13 cellular contexts compared by ENCODE assay signal in the genomic region with DNA sequence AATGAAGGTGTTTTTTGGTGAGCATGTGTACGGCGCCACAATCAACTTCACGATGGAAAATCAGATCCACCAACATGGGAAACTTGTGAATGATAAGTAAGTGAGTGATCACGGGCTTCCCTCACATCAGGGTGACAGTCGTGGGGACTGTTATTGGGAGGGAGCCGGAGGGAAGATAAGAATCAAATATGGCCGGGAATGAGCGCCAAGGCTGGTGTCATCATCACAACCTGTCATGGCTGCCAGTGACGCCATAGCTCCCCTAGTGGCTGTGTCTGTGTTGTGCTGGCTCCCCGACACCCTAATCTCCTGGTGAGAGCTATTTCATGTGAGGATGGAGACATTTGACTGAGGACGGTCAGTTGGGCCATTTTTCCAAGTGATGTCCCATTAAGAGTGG.
DNase-seq lines count a peak whose midpoint lies in the region; ATAC-seq and TF ChIP-seq lines count a peak whose summit lies in the region.
"Had no signal": no experiment of that assay in that cellular context is flagged by ENCODE, and none has a peak within 500 bp of the region (broad histone marks: within the 10 kb centered on the region; RNA-seq: fewer than 3 reads in every experiment).

No MANE protein-coding gene starts in this region.

- no peaks in the 10 kb centered on the region for H3K9me3 Mint-ChIP-seq in activated CD4-positive, alpha-beta T cell treated with anti-CD3 and anti-CD28 coated beads, Interleukin-2, amount 10 ng/mL, durations not matched to agents 24 days and 14 days

- peak; percentile 17 to 29 for DNase-seq in activated CD4-positive, alpha-beta T cell treated with anti-CD3 and anti-CD28 coated beads, Interleukin-2, amount 50 U/mL, for 48 hours
- no peak for DNase-seq in activated CD4-positive, alpha-beta T cell treated with anti-CD3 and anti-CD28 coated beads, Interleukin-2, amount 10 ng/mL, durations not matched to agents 24 days and 14 days
- DNase-seq in Karpas-422 (peak; percentile 68), astrocyte of the cerebellum (ENCODE audit: low read depth) (no peak), retinal pigment epithelial cell (ENCODE audit: low read depth) (no peak), lower leg skin (ENCODE audit: low spot score in 2 of 2) (no peak), SHP77 (lab: John Stamatoyannopoulos, UW) (no peak)
- DNase-seq: activated T-cell treated with anti-CD3 and anti-CD28 coated beads for 4 hours, cortex of kidney, retina, Right ventricle myocardium superior had no signal

- H3K9me3 ChIP-seq in Karpas-422 (ENCODE audit: low read length): no peaks in the 10 kb centered on the region
- H3K9me3 ChIP-seq: BLaER1 had no signal

- peaks cover 8% of the 10 kb centered on the region for H3K4me1 Mint-ChIP-seq in activated CD4-positive, alpha-beta T cell treated with anti-CD3 and anti-CD28 coated beads, Interleukin-2, amount 10 ng/mL, durations not matched to agents 24 days and 14 days

- no peak for TF ChIP-seq POLR2A in lower leg skin (IDR thresholded peaks at IDR 0.05)

- H3K79me2 ChIP-seq in Karpas-422 (ENCODE audit: low read length): no peaks in the 10 kb centered on the region

- peak; percentile 35 for TF ChIP-seq CTCF in astrocyte of the cerebellum (IDR thresholded peaks at IDR 0.05; ENCODE audit: low read depth, low read length, missing control alignments)
- TF ChIP-seq CTCF in retinal pigment epithelial cell (conservative IDR thresholded peaks at IDR 0.05; ENCODE audit: low read depth, low read length): peak; percentile 40
- no peak for TF ChIP-seq CTCF in lower leg skin (IDR thresholded peaks at IDR 0.05)

- no peak for ATAC-seq in GM18511 (IDR thresholded peaks at IDR 0.05; ENCODE audit: unreplicated experiment)

- no peak overlapping the region for H2AFZ ChIP-seq in Karpas-422 (ENCODE audit: low read length)

- H3K4me3 ChIP-seq in Karpas-422 (ENCODE audit: low read length) (no peak overlapping the region), astrocyte of the cerebellum (ENCODE audit: low read depth, low read length) (no peak overlapping the region), retinal pigment epithelial cell (ENCODE audit: low read length) (no peak overlapping the region), lower leg skin (ENCODE audit: low read depth, poor library complexity, severe bottlenecking) (no peak overlapping the region)
- H3K4me3 ChIP-seq: BLaER1 had no signal

- no peak overlapping the region for H3K9ac ChIP-seq in Karpas-422 (ENCODE audit: low read length)
- H3K9ac ChIP-seq: BLaER1 had no signal

- in situ Hi-C loops in astrocyte of the cerebellum (cut with HindIII; ENCODE audit: low sequenced_read_pairs): no loop called here

- H3K4me1 ChIP-seq in Karpas-422 (ENCODE audit: low read length): peaks cover 10% of the 10 kb centered on the region

- no peaks in the 10 kb centered on the region for H3K36me3 ChIP-seq in Karpas-422 (ENCODE audit: insufficient read depth, low read length)
- H3K36me3 ChIP-seq: BLaER1 had no signal

- no peak overlapping the region for H3K4me3 Mint-ChIP-seq in activated CD4-positive, alpha-beta T cell treated with anti-CD3 and anti-CD28 coated beads, Interleukin-2, amount 10 ng/mL, durations not matched to agents 24 days and 14 days

- no peak overlapping the region for H3K4me2 ChIP-seq in Karpas-422 (ENCODE audit: low read depth, low read length, poor library complexity, severe bottlenecking)
- H3K4me2 ChIP-seq: BLaER1 had no signal

- intact Hi-C loops in activated CD4-positive, alpha-beta T cell treated with anti-CD3 and anti-CD28 coated beads, Interleukin-2, amount 10 ng/mL, durations not matched to agents 24 days and 14 days (cut with micrococcal nuclease): no loop called here
- intact Hi-C loops in lower leg skin (cut with DNase I; ENCODE audit: low total_unique reads): no loop called here

- H3K27ac Mint-ChIP-seq in activated CD4-positive, alpha-beta T cell treated with anti-CD3 and anti-CD28 coated beads, Interleukin-2, amount 10 ng/mL, durations not matched to agents 24 days and 14 days: no peak overlapping the region

- 81 to 82% methylated on average over 11 of the region's 11 CpGs for WGBS in lower leg skin, 2 donors

- no peak overlapping the region for H3K27ac ChIP-seq in Karpas-422 (ENCODE audit: low read length)
- H3K27ac ChIP-seq: BLaER1 had no signal

- H3K9me2 ChIP-seq in Karpas-422 (replicated peaks; ENCODE audit: insufficient read depth, low read length): no peaks in the 10 kb centered on the region

- peaks cover 40% of the 10 kb centered on the region for H3K27me3 Mint-ChIP-seq in activated CD4-positive, alpha-beta T cell treated with anti-CD3 and anti-CD28 coated beads, Interleukin-2, amount 10 ng/mL, durations not matched to agents 24 days and 14 days

- no peaks in the 10 kb centered on the region for H3K36me3 Mint-ChIP-seq in activated CD4-positive, alpha-beta T cell treated with anti-CD3 and anti-CD28 coated beads, Interleukin-2, amount 10 ng/mL, durations not matched to agents 24 days and 14 days (ENCODE audit: low read depth)

- no peaks in the 10 kb centered on the region for H3K27me3 ChIP-seq in Karpas-422 (ENCODE audit: low read length)
- H3K27me3 ChIP-seq: BLaER1 had no signal

- no peaks in the 10 kb centered on the region for H4K20me1 ChIP-seq in Karpas-422 (ENCODE audit: insufficient read depth, low read depth, low read length)
- H4K20me1 ChIP-seq: BLaER1 had no signal

Comparison
In these comparisons a context has a peak if more than half of its experiments do, and no peak if none do; other contexts are left out.
1. DNase-seq: peak in activated CD4-positive, alpha-beta T cell treated with anti-CD3 and anti-CD28 coated beads, Interleukin-2, amount 50 U/mL, for 48 hours (2 of 2) and Karpas-422 (single experiment); none in activated CD4-positive, alpha-beta T cell treated with anti-CD3 and anti-CD28 coated beads, Interleukin-2, amount 10 ng/mL, durations not matched to agents 24 days and 14 days (single experiment), astrocyte of the cerebellum (single experiment), retinal pigment epithelial cell (single experiment), lower leg skin (0 of 2) and SHP77 (0 of 2).
2. CTCF ChIP-seq: peak in astrocyte of the cerebellum (single experiment) and retinal pigment epithelial cell (single experiment); none in lower leg skin (0 of 3).